9 cellular contexts compared by ENCODE assay signal in the genomic region with DNA sequence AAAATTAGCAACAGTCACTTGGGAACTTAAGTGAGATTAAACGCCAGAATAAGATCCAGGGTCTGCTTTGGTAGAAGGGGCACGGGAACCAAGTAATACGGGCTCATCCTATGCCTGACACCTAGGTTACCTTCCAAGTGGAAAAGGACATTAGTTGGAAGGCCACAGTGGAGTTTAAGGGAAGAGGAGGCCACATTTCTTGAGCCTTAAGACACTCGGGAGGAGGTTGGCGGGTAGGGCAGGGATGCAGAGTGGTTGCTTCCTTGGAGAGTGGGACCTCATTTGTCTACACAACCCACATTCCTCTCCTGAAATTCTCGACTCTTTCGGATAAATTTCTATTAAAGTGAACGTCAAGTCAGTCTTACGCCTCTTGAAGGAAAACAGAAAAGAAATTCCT. TPM values are rescaled to one million over a fixed set of nuclear protein-coding genes. Genes with fewer than 3 reads are reported as not detected.
A peak's percentile ranks its signal among the peaks of the same experiment; 100 is the strongest.
DNase-seq lines count a peak whose midpoint lies in the region; ATAC-seq and TF ChIP-seq lines count a peak whose summit lies in the region.
"Had no signal": no experiment of that assay in that cellular context is flagged by ENCODE, and none has a peak within 500 bp of the region (broad histone marks: within the 10 kb centered on the region; RNA-seq: fewer than 3 reads in every experiment).

No MANE protein-coding gene starts in this region.

- no peak for DNase-seq in activated CD8-positive, alpha-beta T cell treated with anti-CD3 and anti-CD28 coated beads, Interleukin-2, amount 10 ng/mL, durations not matched to agents 7 days and 5 days
- DNase-seq in right atrium auricular region (ENCODE audit: low spot score) (no peak), sciatic nerve (ENCODE audit: low spot score) (no peak), LoVo (ENCODE audit: low spot score) (no peak), putamen (ENCODE audit: low spot score) (no peak), SW 1271 (lab: John Stamatoyannopoulos, UW) (no peak), CD1c-positive myeloid dendritic cell (ENCODE audit: extremely low spot score) (no peak)

- H4K20me1 ChIP-seq in DOHH2 (ENCODE audit: control insufficient read depth, insufficient read depth, low read depth, low read length): no peaks in the 10 kb centered on the region

- CTCF ChIA-PET in activated CD8-positive, alpha-beta T cell treated with anti-CD3 and anti-CD28 coated beads, Interleukin-2, amount 10 ng/mL, durations not matched to agents 7 days and 5 days (lab: Charles Lee): interaction anchor here (2.6 to 2.7 kb wide), 2 partner anchors 11 to 410 kb away, joined by 9 to 11 read pairs; no protein-coding TSS in a partner anchor

- H3K4me1 ChIP-seq in DOHH2 (ENCODE audit: control insufficient read depth, low read length): peaks cover 6% of the 10 kb centered on the region
- H3K4me1 ChIP-seq in right atrium auricular region: peaks cover 0 to 5% of the 10 kb centered on the region in 2 donors

- TF ChIP-seq CTCF in DOHH2 (IDR thresholded peaks at IDR 0.05; ENCODE audit: low read depth, low read length, poor library complexity, severe bottlenecking) (no peak), right atrium auricular region (IDR thresholded peaks at IDR 0.05) (no peak)

- POLR2A ChIA-PET in activated CD8-positive, alpha-beta T cell treated with anti-CD3 and anti-CD28 coated beads, Interleukin-2, amount 10 ng/mL, durations not matched to agents 7 days and 5 days (lab: Charles Lee): interaction anchor here (1.1 kb wide), 1 partner anchor 454 kb away, joined by 3 read pairs; no protein-coding TSS in a partner anchor

- ATAC-seq in activated CD8-positive, alpha-beta T cell treated with anti-CD3 and anti-CD28 coated beads, Interleukin-2, amount 10 ng/mL, durations not matched to agents 7 days and 5 days: no peak
- ATAC-seq in sciatic nerve: peak; percentile 4

- intact Hi-C loops in sciatic nerve (cut with DNase I): no loop called here

- H3K4me1 Mint-ChIP-seq in activated CD8-positive, alpha-beta T cell treated with anti-CD3 and anti-CD28 coated beads, Interleukin-2, amount 10 ng/mL, durations not matched to agents 7 days and 5 days (ENCODE audit: low read depth): peaks cover 22% of the 10 kb centered on the region

- H3K27me3 Mint-ChIP-seq in activated CD8-positive, alpha-beta T cell treated with anti-CD3 and anti-CD28 coated beads, Interleukin-2, amount 10 ng/mL, durations not matched to agents 7 days and 5 days (ENCODE audit: low read depth): peaks cover 15% of the 10 kb centered on the region

- H3K36me3 Mint-ChIP-seq in activated CD8-positive, alpha-beta T cell treated with anti-CD3 and anti-CD28 coated beads, Interleukin-2, amount 10 ng/mL, durations not matched to agents 7 days and 5 days (ENCODE audit: low read depth): no peaks in the 10 kb centered on the region

- no peaks in the 10 kb centered on the region for H3K9me2 ChIP-seq in DOHH2 (replicated peaks; ENCODE audit: control insufficient read depth, low read length)

- H3K9me3 Mint-ChIP-seq in activated CD8-positive, alpha-beta T cell treated with anti-CD3 and anti-CD28 coated beads, Interleukin-2, amount 10 ng/mL, durations not matched to agents 7 days and 5 days (ENCODE audit: insufficient read depth): peaks cover 14% of the 10 kb centered on the region

- H3K36me3 ChIP-seq in DOHH2 (ENCODE audit: control insufficient read depth, low read length) (no peaks in the 10 kb centered on the region), right atrium auricular region (no peaks in the 10 kb centered on the region)

- peak overlapping the region; percentile 80 for H3K4me3 Mint-ChIP-seq in activated CD8-positive, alpha-beta T cell treated with anti-CD3 and anti-CD28 coated beads, Interleukin-2, amount 10 ng/mL, durations not matched to agents 7 days and 5 days

- H3F3A ChIP-seq in DOHH2 (ENCODE audit: control insufficient read depth, insufficient read depth): no peaks in the 10 kb centered on the region

- no peak overlapping the region for H3K27ac Mint-ChIP-seq in activated CD8-positive, alpha-beta T cell treated with anti-CD3 and anti-CD28 coated beads, Interleukin-2, amount 10 ng/mL, durations not matched to agents 7 days and 5 days

- peaks cover 5% of the 10 kb centered on the region for H3K27me3 ChIP-seq in DOHH2 (ENCODE audit: control insufficient read depth, low read length)
- no peaks in the 10 kb centered on the region for H3K27me3 ChIP-seq in right atrium auricular region

- peak overlapping the region; percentile 56 for H3K4me2 ChIP-seq in DOHH2 (ENCODE audit: low read length)
- H3K4me2 ChIP-seq: PC-9 had no signal

- H3K27ac ChIP-seq in DOHH2 (ENCODE audit: low read depth, low read length) (no peak overlapping the region), right atrium auricular region (no peak overlapping the region)
- H3K27ac ChIP-seq: PC-9 had no signal

- no peaks in the 10 kb centered on the region for H3K9me3 ChIP-seq in DOHH2 (ENCODE audit: control insufficient read depth, insufficient read depth, low read length)
- no peaks in the 10 kb centered on the region for H3K9me3 ChIP-seq in right atrium auricular region

- peak overlapping the region; percentile 62 for H3K4me3 ChIP-seq in DOHH2 (ENCODE audit: low read length)
- peak overlapping the region; percentile 34 to 50 for H3K4me3 ChIP-seq in right atrium auricular region
- H3K4me3 ChIP-seq: PC-9 had no signal

- H3K79me2 ChIP-seq in DOHH2 (ENCODE audit: control insufficient read depth, low read length): no peaks in the 10 kb centered on the region

RNA-seq across cellular contexts. Expression of gene DNAH6, which starts 0.5 kb away (rescaled TPM):
- total RNA-seq in activated CD8-positive, alpha-beta T cell treated with anti-CD3 and anti-CD28 coated beads, Interleukin-2, amount 10 ng/mL, durations not matched to agents 7 days and 5 days: under 1 TPM; 0.68 to 0.89 TPM
- total RNA-seq in right atrium auricular region: under 1 TPM; 0.24 to 0.30 TPM
- total RNA-seq in sciatic nerve: 2.0 TPM
- total RNA-seq: PC-9 had no signal

RNA-seq across cellular contexts. Expression of gene SUCLG1, which starts 56.7 kb away (rescaled TPM):
- 10 to 100 TPM; 76.4 to 81.8 TPM for total RNA-seq in activated CD8-positive, alpha-beta T cell treated with anti-CD3 and anti-CD28 coated beads, Interleukin-2, amount 10 ng/mL, durations not matched to agents 7 days and 5 days
- total RNA-seq in right atrium auricular region (100 to 1,000 TPM; 139 to 197 TPM), sciatic nerve (55.4 TPM)
